8 cellular contexts compared by ENCODE assay signal in the genomic region with DNA sequence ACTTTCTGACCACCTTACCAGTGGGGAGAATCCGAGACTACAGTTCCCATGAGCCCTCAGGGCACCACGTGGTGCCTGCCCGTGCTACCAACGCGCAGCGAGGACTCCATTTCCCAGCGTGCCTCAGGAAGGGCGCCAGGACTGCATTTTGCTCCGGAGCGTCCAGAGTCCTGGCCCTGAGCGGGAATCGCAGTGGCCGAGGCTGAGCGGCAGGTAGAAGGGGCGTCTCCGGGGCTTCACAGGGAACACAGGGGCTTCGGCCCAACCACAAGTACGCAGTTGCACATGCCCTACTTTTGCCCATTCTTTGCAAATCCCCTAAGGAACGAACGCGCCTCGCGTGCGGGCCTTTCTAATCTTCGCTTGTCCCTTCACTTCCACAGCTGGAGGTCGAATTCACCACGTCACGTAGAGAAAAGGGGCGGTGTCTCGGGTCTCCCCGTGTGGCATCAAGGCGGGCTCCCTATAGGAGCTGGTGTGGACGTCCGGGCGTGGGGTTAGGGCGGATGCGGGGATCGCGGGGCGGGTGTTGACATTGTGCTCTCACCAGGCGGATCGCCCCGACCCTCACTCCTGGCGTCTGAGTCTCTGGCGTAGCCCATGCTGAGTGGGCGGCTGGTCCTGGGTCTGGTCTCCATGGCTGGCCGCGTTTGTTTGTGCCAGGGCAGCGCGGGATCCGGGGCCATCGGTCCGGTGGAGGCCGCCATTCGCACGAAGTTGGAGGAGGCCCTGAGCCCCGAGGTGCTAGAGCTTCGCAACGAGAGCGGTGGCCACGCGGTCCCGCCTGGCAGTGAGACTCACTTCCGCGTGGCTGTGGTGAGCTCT. TPM values are rescaled to one million over a fixed set of nuclear protein-coding genes. Genes with fewer than 3 reads are reported as not detected.
DNase-seq lines count a peak whose midpoint lies in the region; ATAC-seq and TF ChIP-seq lines count a peak whose summit lies in the region.

A gene with protein sequence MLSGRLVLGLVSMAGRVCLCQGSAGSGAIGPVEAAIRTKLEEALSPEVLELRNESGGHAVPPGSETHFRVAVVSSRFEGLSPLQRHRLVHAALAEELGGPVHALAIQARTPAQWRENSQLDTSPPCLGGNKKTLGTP (plus strand): TSS at position 109 of the 825 bp plus-strand sequence. CDS start 492 bp downstream, at position 601.

- H3K27ac ChIP-seq in RWPE2 (ENCODE audit: poor library complexity, severe bottlenecking): peak within 1 kb of the TSS; percentile 47

- H3K36me3 ChIP-seq in RWPE2 (ENCODE audit: low read depth): 0 out of 2 replicates have a peak, but pooled peaks cover 5% of the 10 kb centered on the region

- no peaks in the 10 kb centered on the region for H3K9me3 ChIP-seq in RWPE2 (ENCODE audit: severe bottlenecking)

- H3K4me3 ChIP-seq in RWPE2 (ENCODE audit: severe bottlenecking): peak within 1 kb of the TSS; percentile 43

- no peaks in the 10 kb centered on the region for H3K9me3 Mint-ChIP-seq in natural killer cell

- peak; percentile 88 for ATAC-seq in GM21737 (IDR thresholded peaks at IDR 0.05; ENCODE audit: unreplicated experiment)
- ATAC-seq in RWPE2 (ENCODE audit: low read depth): peak; percentile 99
- peak; percentile 97 to 99 (median 98) for ATAC-seq in natural killer cell

- H3K27me3 Mint-ChIP-seq in natural killer cell (ENCODE audit: low read depth in 2 of 2): no peaks in the 10 kb centered on the region

- H3K27ac Mint-ChIP-seq in natural killer cell: peak within 1 kb of the TSS; percentile 90 to 94

- H3K36me3 Mint-ChIP-seq in natural killer cell: no peaks in the 10 kb centered on the region

- DNase-seq in DMS153 treated with DMSO at 0.1 percent for 48 hours (lab: John Stamatoyannopoulos, UW; ENCODE audit: unreplicated experiment): peak; percentile 96
- DNase-seq in Kasumi-1 (lab: John Stamatoyannopoulos, UW): peak; percentile 88 to 91
- peak; percentile 93 for DNase-seq in RWPE2 (ENCODE audit: low spot score)
- DNase-seq in activated effector memory CD4-positive, alpha-beta T cell treated with Interleukin-2 at 50 U/mL for 16 hours: peak; percentile 71
- peak; percentile 87 for DNase-seq in fibroblast of peridontal ligament (ENCODE audit: extremely low read depth)
- peak; percentile 74 for DNase-seq in natural killer cell
- peak; percentile 76 for DNase-seq in stimulated activated naive CD4-positive, alpha-beta T cell treated with Interleukin-2 at 50 U/mL for 16 hours (lab: John Stamatoyannopoulos, UW)

- H3K4me3 Mint-ChIP-seq in natural killer cell: peak within 1 kb of the TSS; percentile 94

- no peak for TF ChIP-seq CTCF in RWPE2 (IDR thresholded peaks at IDR 0.05; ENCODE audit: poor library complexity, severe bottlenecking)
- TF ChIP-seq CTCF in natural killer cell (IDR thresholded peaks at IDR 0.05): no peak

- intact Hi-C loops in natural killer cell (cut with micrococcal nuclease): loop anchor here (1.0 kb wide), 1 partner anchor 11 kb away; no protein-coding TSS in a partner anchor

- H3K4me1 ChIP-seq in RWPE2 (ENCODE audit: insufficient read depth, poor library complexity, severe bottlenecking): no peaks in the 10 kb centered on the region

- peaks cover 8 to 21% of the 10 kb centered on the region in 2 donors for H3K4me1 Mint-ChIP-seq in natural killer cell

- no peaks in the 10 kb centered on the region for H3K27me3 ChIP-seq in RWPE2 (ENCODE audit: insufficient read depth, poor library complexity, severe bottlenecking)

RNA-seq across cellular contexts. Expression of the gene that starts here (rescaled TPM):
- total RNA-seq in natural killer cell: 1 to 10 TPM; 7.0 to 8.3 (median 7.9) TPM

Comparison
In these comparisons a context has a peak if more than half of its experiments do, and no peak if none do; other contexts are left out.
1. Peak in every context shown above with its lines: DNase-seq, ATAC-seq, H3K4me3 ChIP-seq and H3K27ac ChIP-seq.